In the genomic region with DNA sequence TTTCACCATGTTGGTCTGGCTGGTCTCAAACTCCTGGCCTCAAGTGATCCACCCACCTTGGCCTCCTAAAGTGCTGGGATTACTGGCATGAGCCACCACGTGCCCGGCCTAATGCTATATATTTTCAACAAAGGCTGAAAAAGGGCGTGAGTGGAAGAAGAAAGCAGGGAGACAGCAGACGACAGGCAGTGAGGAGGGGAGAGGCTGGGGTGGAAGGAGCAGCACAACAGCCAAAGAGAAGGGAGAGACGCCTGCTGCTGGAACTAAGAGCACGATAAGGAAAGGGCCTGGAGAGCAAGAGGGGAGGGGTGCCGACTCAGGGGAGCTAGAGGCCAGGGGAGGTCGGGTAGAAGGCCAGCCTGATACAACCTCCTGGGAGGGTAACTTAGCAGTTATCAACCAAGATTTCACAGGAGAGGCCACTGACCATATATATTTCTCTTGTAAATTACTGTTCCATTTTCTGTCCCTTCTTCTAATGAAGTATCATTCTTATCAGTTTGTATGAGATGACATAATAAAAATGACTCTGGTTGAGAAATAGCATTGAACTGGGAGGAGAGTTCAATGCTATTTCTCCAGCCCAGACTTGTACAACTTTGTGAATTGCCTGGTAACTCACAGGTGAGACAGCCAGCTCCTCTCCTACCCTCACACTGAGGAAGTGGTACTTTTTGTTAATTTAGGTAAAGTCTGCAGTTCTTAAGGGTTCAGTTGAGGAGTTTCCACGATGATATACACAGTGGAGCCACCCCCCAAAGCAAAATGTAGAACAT, we compare ENCODE assay signal across 2 cellular contexts.
TF ChIP-seq lines count a peak whose summit lies in the region.

No MANE protein-coding gene starts in this region.

TF ChIP-seq in liver, 16 proteins besides CTCF, POLR2A, EP300 and RAD21:
- peak; percentile 21 to 29 for TF ChIP-seq RXRA (IDR thresholded peaks at IDR 0.05)
- TF ChIP-seq HNF4A (conservative IDR thresholded peaks at IDR 0.05): no peak
- TF ChIP-seq, protein P1, sequence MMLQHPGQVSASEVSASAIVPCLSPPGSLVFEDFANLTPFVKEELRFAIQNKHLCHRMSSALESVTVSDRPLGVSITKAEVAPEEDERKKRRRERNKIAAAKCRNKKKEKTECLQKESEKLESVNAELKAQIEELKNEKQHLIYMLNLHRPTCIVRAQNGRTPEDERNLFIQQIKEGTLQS (IDR thresholded peaks at IDR 0.05): no peak
- no peak for TF ChIP-seq TAF1 (conservative IDR thresholded peaks at IDR 0.05)
- peak; percentile 8 for TF ChIP-seq NR2F2 (IDR thresholded peaks at IDR 0.05)
- no peak for TF ChIP-seq EGR1 (IDR thresholded peaks at IDR 0.05; ENCODE audit: low read depth in 2 of 2)
TF ChIP-seq in liver: peak in this region for 2.

TF ChIP-seq in HepG2, 621 proteins besides CTCF, POLR2A, EP300 and RAD21:
- TF ChIP-seq ZNF766 (CRISPR knock-in tag; IDR thresholded peaks at IDR 0.05; ENCODE audit: borderline replicate concordance): no peak
- no peak for TF ChIP-seq TBX2 (CRISPR knock-in tag; IDR thresholded peaks at IDR 0.05; ENCODE audit: borderline replicate concordance)
- TF ChIP-seq PCBP1 (IDR thresholded peaks at IDR 0.05; ENCODE audit: borderline replicate concordance, low read depth, low read length): no peak
- TF ChIP-seq ZNF703 (CRISPR knock-in tag; IDR thresholded peaks at IDR 0.05; ENCODE audit: borderline replicate concordance): no peak
- TF ChIP-seq ZC3H4 (CRISPR knock-in tag; IDR thresholded peaks at IDR 0.05; ENCODE audit: borderline replicate concordance): no peak
- TF ChIP-seq REPIN1 (CRISPR knock-in tag; IDR thresholded peaks at IDR 0.05; ENCODE audit: borderline replicate concordance, low read depth): no peak
- no peak for TF ChIP-seq KLF6 (CRISPR knock-in tag; IDR thresholded peaks at IDR 0.05)
- TF ChIP-seq ZMYM4 (CRISPR knock-in tag; IDR thresholded peaks at IDR 0.05): no peak
- no peak for TF ChIP-seq ZNF614 (CRISPR knock-in tag; IDR thresholded peaks at IDR 0.05; ENCODE audit: borderline replicate concordance)
- no peak for TF ChIP-seq REL (CRISPR knock-in tag; conservative IDR thresholded peaks at IDR 0.05)
- no peak for TF ChIP-seq HNRNPL (IDR thresholded peaks at IDR 0.05; ENCODE audit: low read depth, low read length)
TF ChIP-seq in HepG2: peak in this region for 0.
